25 cellular contexts compared by ENCODE assay signal in the genomic region with DNA sequence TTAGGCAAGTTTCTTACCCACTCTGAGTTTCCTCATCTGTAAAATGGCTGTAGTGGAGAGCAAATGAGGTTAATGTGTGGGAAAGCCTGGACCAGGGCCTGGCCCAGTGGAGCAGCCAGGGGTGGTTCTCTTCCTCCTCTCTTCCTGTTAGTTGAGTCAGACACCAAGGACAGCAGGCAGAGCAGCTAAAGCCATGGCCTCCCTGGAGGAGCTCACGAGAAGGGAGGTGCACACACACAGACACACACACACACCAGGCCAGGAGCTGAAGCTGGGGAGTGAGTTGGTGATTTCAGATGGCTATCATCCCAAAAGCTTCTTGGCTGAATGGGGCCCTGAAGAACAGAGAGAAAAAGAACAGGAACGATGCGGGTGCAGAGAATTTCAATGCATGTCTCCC. TPM values are rescaled to one million over a fixed set of nuclear protein-coding genes. Genes with fewer than 3 reads are reported as not detected.
DNase-seq lines count a peak whose midpoint lies in the region; ATAC-seq and TF ChIP-seq lines count a peak whose summit lies in the region.
"Had no signal": no experiment of that assay in that cellular context is flagged by ENCODE, and none has a peak within 500 bp of the region (broad histone marks: within the 10 kb centered on the region; RNA-seq: fewer than 3 reads in every experiment).

No MANE protein-coding gene starts in this region.

- H3K4me1 ChIP-seq in left ventricle myocardium inferior = peaks cover 52% of the 10 kb centered on the region
- H3K4me1 ChIP-seq: pancreas had no signal

- peak; percentile 66 for DNase-seq in AG08395 (ENCODE audit: low spot score)
- DNase-seq in NCI-H226 = peak; percentile 36
- DNase-seq in fibroblast of gingiva (ENCODE audit: low read depth) = peak; percentile 17
- peak; percentile 45 for DNase-seq in left ventricle myocardium inferior
- no peak for DNase-seq in SKM-1 (lab: John Stamatoyannopoulos, UW; ENCODE audit: unreplicated experiment)
- DNase-seq in GM10266 (ENCODE audit: extremely low spot score) = no peak
- no peak for DNase-seq in SHP77 (lab: John Stamatoyannopoulos, UW)
- DNase-seq: 8988T; activated CD8-positive, alpha-beta T cell treated with anti-CD3 and anti-CD28 coated beads, Interleukin-2, amount 10 ng/mL, durations not matched to agents 7 days and 5 days; activated naive CD4-positive, alpha-beta T cell; activated T-cell treated with anti-CD3 and anti-CD28 coated beads, Interleukin-2, amount 50 U/mL, for 1 hour; amniotic stem cell; BE2C; central memory CD4-positive, alpha-beta T cell; dorsolateral prefrontal cortex; H9; left colon; NCI-H1436; NCI-H524; pancreas; upper lobe of right lung had no signal

- peak overlapping the region; percentile 47 for H3K27ac ChIP-seq in left ventricle myocardium inferior (replicated peaks)
- H3K27ac ChIP-seq: pancreas, SK-N-MC, upper lobe of right lung had no signal

- no peak for ATAC-seq in GM21360 (IDR thresholded peaks at IDR 0.05; ENCODE audit: unreplicated experiment)
- ATAC-seq: activated CD8-positive, alpha-beta T cell treated with anti-CD3 and anti-CD28 coated beads, Interleukin-2, amount 10 ng/mL, durations not matched to agents 7 days and 5 days; left colon; natural killer cell treated with Interleukin-12 subunit alpha and Interleukin-12 subunit beta and Interleukin-15 and Interleukin-18, amount 100 ng/mL, for 72 hours; Panc1; upper lobe of right lung had no signal

- intact Hi-C loops in left ventricle myocardium inferior (cut with micrococcal nuclease) = no loop called here

- no peaks in the 10 kb centered on the region for H3K9me3 ChIP-seq in left ventricle myocardium inferior (replicated peaks)
- H3K9me3 ChIP-seq: BE2C, pancreas, upper lobe of right lung had no signal

- H3K4me3 ChIP-seq in left ventricle myocardium inferior = no peak overlapping the region
- H3K4me3 ChIP-seq: dorsolateral prefrontal cortex, pancreas, SK-N-MC, upper lobe of right lung had no signal

- no peak for TF ChIP-seq CTCF in left ventricle myocardium inferior (IDR thresholded peaks at IDR 0.05; ENCODE audit: borderline replicate concordance)
- no peak for TF ChIP-seq CTCF in GM10266 (IDR thresholded peaks at IDR 0.05; ENCODE audit: control insufficient read depth, insufficient read depth, low read depth, missing control alignments)

- H3K27me3 ChIP-seq in left ventricle myocardium inferior (ENCODE audit: low read depth) = no peaks in the 10 kb centered on the region
- H3K27me3 ChIP-seq: BE2C, dorsolateral prefrontal cortex, pancreas, upper lobe of right lung had no signal

- no peaks in the 10 kb centered on the region for H3K36me3 ChIP-seq in left ventricle myocardium inferior
- H3K36me3 ChIP-seq: BE2C, pancreas, upper lobe of right lung had no signal

RNA-seq across cellular contexts. Expression of a gene that starts 33.2 kb away (rescaled TPM):
- total RNA-seq in left ventricle myocardium inferior = 98.6 TPM

Comparison
In these comparisons a context has a peak if more than half of its experiments do, and no peak if none do; other contexts are left out.
1. DNase-seq: peak in AG08395 (single experiment), NCI-H226 (single experiment), fibroblast of gingiva (single experiment) and left ventricle myocardium inferior (single experiment); none in SKM-1 (single experiment), GM10266 (single experiment) and SHP77 (0 of 2).